12 cellular contexts compared by ENCODE assay signal in the genomic region with DNA sequence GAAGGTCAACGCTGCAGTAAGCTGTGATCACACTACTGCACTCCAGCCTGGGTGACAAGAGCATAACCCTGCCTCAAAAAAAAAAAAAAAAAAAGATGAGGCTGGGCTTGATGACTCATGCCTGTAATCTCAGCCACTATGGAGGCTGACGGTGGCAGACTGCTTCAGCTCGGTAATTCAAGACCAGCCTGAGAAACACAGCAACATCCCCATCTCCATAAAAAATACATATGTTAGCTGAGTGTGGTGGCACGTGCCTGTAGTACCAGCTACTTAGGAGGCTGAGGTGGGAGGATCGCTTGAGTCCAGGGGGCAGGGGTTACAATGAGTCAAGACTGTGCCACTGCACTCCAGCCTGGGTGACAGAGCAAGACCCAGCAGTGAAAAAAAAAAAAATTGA. TPM values are rescaled to one million over a fixed set of nuclear protein-coding genes. Genes with fewer than 3 reads are reported as not detected.
A peak's percentile ranks its signal among the peaks of the same experiment; 100 is the strongest.
DNase-seq lines count a peak whose midpoint lies in the region; ATAC-seq and TF ChIP-seq lines count a peak whose summit lies in the region.
"Had no signal": no experiment of that assay in that cellular context is flagged by ENCODE, and none has a peak within 500 bp of the region (broad histone marks: within the 10 kb centered on the region; RNA-seq: fewer than 3 reads in every experiment).

No MANE protein-coding gene starts in this region.

- peaks cover 29% of the 10 kb centered on the region for H3K36me3 Mint-ChIP-seq in activated T-cell treated with anti-CD3 and anti-CD28 coated beads, Interleukin-2, amount 50 U/mL, for 4 hours (ENCODE audit: insufficient read depth)

- no peaks in the 10 kb centered on the region for H3K9me3 ChIP-seq in AG04450 (ENCODE audit: control insufficient read depth, insufficient read depth, low read length)

- H3K27me3 ChIP-seq in AG04450 (ENCODE audit: control insufficient read depth, insufficient read depth, low read length): no peaks in the 10 kb centered on the region

- CTCF ChIA-PET in AG04450 (lab: Charles Lee): interaction anchor here (1.5 to 2.2 kb wide), 4 partner anchors 10 to 278 kb away, joined by 4 to 9 read pairs (median 6); no protein-coding TSS in a partner anchor

- no peak overlapping the region for H3K4me3 ChIP-seq in AG04450 (ENCODE audit: low read depth, low read length)

- no peaks in the 10 kb centered on the region for H3K27me3 Mint-ChIP-seq in activated T-cell treated with anti-CD3 and anti-CD28 coated beads, Interleukin-2, amount 50 U/mL, for 4 hours (ENCODE audit: low read depth)
- H3K27me3 Mint-ChIP-seq: IgD-negative memory B cell; stimulated activated naive CD8-positive, alpha-beta T cell treated with anti-CD3 and anti-CD28 coated beads, Interleukin-15, Interleukin-2, amounts not matched to agents 100 ng/mL and 50 ng/mL, for 24 hours had no signal

- no peaks in the 10 kb centered on the region for H3K9me3 Mint-ChIP-seq in activated T-cell treated with anti-CD3 and anti-CD28 coated beads, Interleukin-2, amount 50 U/mL, for 4 hours
- H3K9me3 Mint-ChIP-seq: IgD-negative memory B cell; stimulated activated naive CD8-positive, alpha-beta T cell treated with anti-CD3 and anti-CD28 coated beads, Interleukin-15, Interleukin-2, amounts not matched to agents 100 ng/mL and 50 ng/mL, for 24 hours had no signal

- peak; percentile 21 for DNase-seq in AG04450 (ENCODE audit: low read depth, low spot score)
- DNase-seq in HS-27A (ENCODE audit: low read depth): peak; percentile 41
- peak; percentile 9 for DNase-seq in activated T-cell treated with anti-CD3 and anti-CD28 coated beads, Interleukin-2, amount 50 U/mL, for 4 hours
- DNase-seq in glomerular visceral epithelial cell (ENCODE audit: extremely low spot score): peak; percentile 39
- no peak for DNase-seq in putamen (ENCODE audit: low spot score)
- DNase-seq: DMS79, T1000 had no signal

- ATAC-seq in activated T-cell treated with anti-CD3 and anti-CD28 coated beads, Interleukin-2, amount 50 U/mL, for 4 hours: peak; percentile 61 to 65
- ATAC-seq in HG03280 (IDR thresholded peaks at IDR 0.05; ENCODE audit: unreplicated experiment): no peak
- ATAC-seq in GM19467 (IDR thresholded peaks at IDR 0.05; ENCODE audit: unreplicated experiment): no peak
- no peak for ATAC-seq in GM18907 (IDR thresholded peaks at IDR 0.05; ENCODE audit: unreplicated experiment)

- H3K4me3 Mint-ChIP-seq in activated T-cell treated with anti-CD3 and anti-CD28 coated beads, Interleukin-2, amount 50 U/mL, for 4 hours: peak overlapping the region; percentile 16
- H3K4me3 Mint-ChIP-seq: IgD-negative memory B cell; stimulated activated naive CD8-positive, alpha-beta T cell treated with anti-CD3 and anti-CD28 coated beads, Interleukin-15, Interleukin-2, amounts not matched to agents 100 ng/mL and 50 ng/mL, for 24 hours had no signal

- POLR2A ChIA-PET in AG04450 (lab: Yijun Ruan, JAX): interaction anchor here (0.7 kb wide), 1 partner anchor 25 kb away, joined by 3 read pairs; no protein-coding TSS in a partner anchor

- TF ChIP-seq CTCF in AG04450 (IDR thresholded peaks at IDR 0.05; ENCODE audit: low read depth, low read length): no peak

- H3K27ac ChIP-seq in AG04450 (ENCODE audit: low read depth, low read length): no peak overlapping the region

- H3K4me1 Mint-ChIP-seq in activated T-cell treated with anti-CD3 and anti-CD28 coated beads, Interleukin-2, amount 50 U/mL, for 4 hours (ENCODE audit: low read depth): peaks cover 51% of the 10 kb centered on the region

RNA-seq across cellular contexts. Expression of a gene that starts 50.4 kb away (rescaled TPM):
- polyA plus RNA-seq in AG04450 (2011; rRNA removed): 13.4 and 20.6 TPM in 2 replicates
- 6.2 and 12.5 TPM in 2 replicates for polyA minus RNA-seq in AG04450 (2011; rRNA and poly(A)+ RNA removed)
- 1 to 10 TPM; 7.3 to 8.7 (median 8.0) TPM for total RNA-seq in activated T-cell treated with anti-CD3 and anti-CD28 coated beads, Interleukin-2, amount 50 U/mL, for 4 hours

Comparison
In these comparisons a context has a peak if more than half of its experiments do, and no peak if none do; other contexts are left out.
1. ATAC-seq: peak in activated T-cell treated with anti-CD3 and anti-CD28 coated beads, Interleukin-2, amount 50 U/mL, for 4 hours (2 of 2); none in HG03280 (single experiment), GM19467 (single experiment) and GM18907 (single experiment).